1 cellular context compared by ENCODE assay signal in the genomic region with DNA sequence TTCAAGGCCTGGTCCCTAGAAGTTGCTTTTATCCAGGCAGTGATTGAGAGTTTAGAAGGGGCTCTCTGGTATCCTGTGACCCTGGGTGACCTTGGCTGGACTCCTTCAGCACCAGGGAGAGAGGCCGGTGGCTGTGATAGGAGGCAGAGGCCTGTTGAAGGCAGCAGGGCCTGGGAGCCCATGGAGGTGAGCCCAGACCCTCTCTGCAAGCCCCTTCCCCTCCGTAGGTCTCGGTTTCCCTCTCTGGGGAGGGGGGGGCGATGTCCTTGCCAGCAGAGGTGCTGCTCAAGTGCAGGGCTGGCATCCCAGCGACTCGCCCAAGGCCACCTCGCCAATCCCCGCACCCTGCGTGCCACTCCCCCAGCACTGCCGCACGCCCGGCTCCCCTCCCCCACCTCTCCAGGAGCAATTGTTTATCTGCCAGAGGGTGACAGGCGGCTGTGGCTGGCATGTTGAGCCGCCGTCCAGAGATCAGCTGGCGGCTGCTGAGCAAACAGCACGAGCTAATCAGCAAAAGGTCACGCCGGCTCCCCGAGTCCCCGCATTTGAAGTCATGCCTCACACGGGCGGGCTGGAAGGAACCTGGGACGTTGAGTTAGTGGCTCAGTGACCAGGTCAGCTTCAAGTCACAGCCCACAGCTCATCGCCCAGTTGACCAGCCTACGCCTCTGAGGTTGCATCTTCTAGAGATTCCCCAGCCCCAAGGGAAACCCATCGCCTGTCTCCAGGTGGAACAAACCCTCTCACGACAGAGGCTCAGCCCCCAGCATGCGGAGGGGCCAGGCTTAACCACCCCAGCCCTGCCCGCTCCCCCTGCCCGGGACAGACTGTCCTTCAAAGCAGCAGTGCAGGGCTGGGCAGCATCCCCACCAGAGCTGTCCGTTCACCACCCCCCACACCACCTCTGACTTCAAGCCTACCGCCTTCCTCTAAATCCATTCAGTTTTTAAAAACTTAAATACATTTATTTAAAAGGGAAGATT.
TF ChIP-seq lines count a peak whose summit lies in the region.

No MANE protein-coding gene starts in this region.

TF ChIP-seq in HepG2, 621 proteins besides CTCF, POLR2A, EP300 and RAD21 (continued from another document and continues in another):
- TF ChIP-seq ZBTB42 (CRISPR knock-in tag; IDR thresholded peaks at IDR 0.05) (peak; percentile 90), ZMAT3 (CRISPR knock-in tag; conservative IDR thresholded peaks at IDR 0.05) (peak; percentile 91), SRY (CRISPR knock-in tag; IDR thresholded peaks at IDR 0.05) (peak; percentile 73), NONO (IDR thresholded peaks at IDR 0.05) (no peak), NONO (CRISPR knock-in tag; conservative IDR thresholded peaks at IDR 0.05) (peak; percentile 99), HNRNPLL (IDR thresholded peaks at IDR 0.05; ENCODE audit: low read depth, low read length, poor library complexity, severe bottlenecking) (peak; percentile 56), ZNF550 (CRISPR knock-in tag; IDR thresholded peaks at IDR 0.05; ENCODE audit: borderline replicate concordance) (no peak), HMGA1 (CRISPR knock-in tag; conservative IDR thresholded peaks at IDR 0.05) (no peak), ZNF263 (CRISPR knock-in tag; IDR thresholded peaks at IDR 0.05) (peak; percentile 72), SP4 (CRISPR knock-in tag; IDR thresholded peaks at IDR 0.05) (peak; percentile 71), ZNF562 (CRISPR knock-in tag; IDR thresholded peaks at IDR 0.05; ENCODE audit: borderline replicate concordance) (no peak), HOXA5 (CRISPR knock-in tag; IDR thresholded peaks at IDR 0.05) (peak; percentile 97), ZBTB20 (CRISPR knock-in tag; IDR thresholded peaks at IDR 0.05; ENCODE audit: borderline replicate concordance, low read depth) (peak; percentile 95; the same call in 1 of the 2 replicates), JUNB (CRISPR knock-in tag; IDR thresholded peaks at IDR 0.05; ENCODE audit: borderline replicate concordance) (peak; percentile 81), THYN1 (CRISPR knock-in tag; IDR thresholded peaks at IDR 0.05; ENCODE audit: borderline replicate concordance, low read depth) (peak; percentile 90), ZKSCAN8 (CRISPR knock-in tag; IDR thresholded peaks at IDR 0.05; ENCODE audit: borderline replicate concordance) (peak; percentile 91; the same call in 1 of the 2 replicates), ZFP36 (IDR thresholded peaks at IDR 0.05; ENCODE audit: borderline replicate concordance, low read depth, low read length, partially characterized antibody) (no peak), HNRNPUL1 (IDR thresholded peaks at IDR 0.05; ENCODE audit: low read depth, low read length) (no peak), RFXANK (CRISPR knock-in tag; IDR thresholded peaks at IDR 0.05) (no peak), ZNF720 (CRISPR knock-in tag; IDR thresholded peaks at IDR 0.05) (no peak), HOXD1 (CRISPR knock-in tag; IDR thresholded peaks at IDR 0.05) (peak; percentile 96), CENPT (CRISPR knock-in tag; IDR thresholded peaks at IDR 0.05; ENCODE audit: low read depth) (0 out of 2 replicates have a peak, but pooled peaks have one; percentile 35), DNMT1 (CRISPR knock-in tag; IDR thresholded peaks at IDR 0.05) (peak; percentile 91; the same call in 1 of the 2 replicates), ZNF607 (CRISPR knock-in tag; IDR thresholded peaks at IDR 0.05; ENCODE audit: borderline replicate concordance) (peak; percentile 64; the same call in 1 of the 2 replicates), ZNF331 (CRISPR knock-in tag; IDR thresholded peaks at IDR 0.05) (peak; percentile 95), TFDP2 (CRISPR knock-in tag; IDR thresholded peaks at IDR 0.05) (peak; percentile 78), ZNF776 (CRISPR knock-in tag; IDR thresholded peaks at IDR 0.05) (peak; percentile 81; the same call in 1 of the 2 replicates), GATA4 (IDR thresholded peaks at IDR 0.05; ENCODE audit: borderline replicate concordance, low read depth) (peak; percentile 84; the same call in 1 of the 2 replicates), SRF (IDR thresholded peaks at IDR 0.05; ENCODE audit: low read depth, low read length) (no peak), CREM (IDR thresholded peaks at IDR 0.05) (peak; percentile 83), CREM (CRISPR knock-in tag; IDR thresholded peaks at IDR 0.05) (no peak), ZNF740 (CRISPR knock-in tag; IDR thresholded peaks at IDR 0.05) (peak; percentile 79), ZNF224 (CRISPR knock-in tag; IDR thresholded peaks at IDR 0.05) (peak; percentile 93), HIVEP1 (CRISPR knock-in tag; IDR thresholded peaks at IDR 0.05) (peak; percentile 95), FLYWCH1 (CRISPR knock-in tag; IDR thresholded peaks at IDR 0.05) (no peak), NCOA5 (CRISPR knock-in tag; IDR thresholded peaks at IDR 0.05) (peak; percentile 72; the same call in 1 of the 2 replicates), ZNF790 (CRISPR knock-in tag; IDR thresholded peaks at IDR 0.05; ENCODE audit: borderline replicate concordance) (0 out of 2 replicates have a peak, but pooled peaks have one; percentile 55), MAZ (IDR thresholded peaks at IDR 0.05; ENCODE audit: borderline replicate concordance, low read depth, low read length) (no peak; the same call in 1 of the 2 replicates), MAZ (CRISPR knock-in tag; IDR thresholded peaks at IDR 0.05; ENCODE audit: low read depth) (peak; percentile 98), SNAPC2 (CRISPR knock-in tag; IDR thresholded peaks at IDR 0.05) (peak; percentile 98), ZNF17 (CRISPR knock-in tag; IDR thresholded peaks at IDR 0.05) (no peak), ZNF569 (CRISPR knock-in tag; IDR thresholded peaks at IDR 0.05; ENCODE audit: borderline replicate concordance) (peak; percentile 87; the same call in 1 of the 2 replicates), ZNF577 (CRISPR knock-in tag; IDR thresholded peaks at IDR 0.05; ENCODE audit: borderline replicate concordance, low read depth) (no peak), ZSCAN12 (CRISPR knock-in tag; IDR thresholded peaks at IDR 0.05) (peak; percentile 75; the same call in 1 of the 2 replicates), KLF15 (CRISPR knock-in tag; IDR thresholded peaks at IDR 0.05; ENCODE audit: borderline replicate concordance) (no peak), RBAK (CRISPR knock-in tag; IDR thresholded peaks at IDR 0.05) (no peak; the same call in 1 of the 2 replicates), TGIF2 (CRISPR knock-in tag; IDR thresholded peaks at IDR 0.05) (0 out of 2 replicates have a peak, but pooled peaks have one; percentile 51)
- TF ChIP-seq, protein P1, sequence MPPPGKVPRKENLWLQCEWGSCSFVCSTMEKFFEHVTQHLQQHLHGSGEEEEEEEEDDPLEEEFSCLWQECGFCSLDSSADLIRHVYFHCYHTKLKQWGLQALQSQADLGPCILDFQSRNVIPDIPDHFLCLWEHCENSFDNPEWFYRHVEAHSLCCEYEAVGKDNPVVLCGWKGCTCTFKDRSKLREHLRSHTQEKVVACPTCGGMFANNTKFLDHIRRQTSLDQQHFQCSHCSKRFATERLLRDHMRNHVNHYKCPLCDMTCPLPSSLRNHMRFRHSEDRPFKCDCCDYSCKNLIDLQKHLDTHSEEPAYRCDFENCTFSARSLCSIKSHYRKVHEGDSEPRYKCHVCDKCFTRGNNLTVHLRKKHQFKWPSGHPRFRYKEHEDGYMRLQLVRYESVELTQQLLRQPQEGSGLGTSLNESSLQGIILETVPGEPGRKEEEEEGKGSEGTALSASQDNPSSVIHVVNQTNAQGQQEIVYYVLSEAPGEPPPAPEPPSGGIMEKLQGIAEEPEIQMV (CRISPR knock-in tag; IDR thresholded peaks at IDR 0.05; ENCODE audit: low read depth) = 0 out of 2 replicates have a peak, but pooled peaks have one; percentile 61
- TF ChIP-seq, protein P2, sequence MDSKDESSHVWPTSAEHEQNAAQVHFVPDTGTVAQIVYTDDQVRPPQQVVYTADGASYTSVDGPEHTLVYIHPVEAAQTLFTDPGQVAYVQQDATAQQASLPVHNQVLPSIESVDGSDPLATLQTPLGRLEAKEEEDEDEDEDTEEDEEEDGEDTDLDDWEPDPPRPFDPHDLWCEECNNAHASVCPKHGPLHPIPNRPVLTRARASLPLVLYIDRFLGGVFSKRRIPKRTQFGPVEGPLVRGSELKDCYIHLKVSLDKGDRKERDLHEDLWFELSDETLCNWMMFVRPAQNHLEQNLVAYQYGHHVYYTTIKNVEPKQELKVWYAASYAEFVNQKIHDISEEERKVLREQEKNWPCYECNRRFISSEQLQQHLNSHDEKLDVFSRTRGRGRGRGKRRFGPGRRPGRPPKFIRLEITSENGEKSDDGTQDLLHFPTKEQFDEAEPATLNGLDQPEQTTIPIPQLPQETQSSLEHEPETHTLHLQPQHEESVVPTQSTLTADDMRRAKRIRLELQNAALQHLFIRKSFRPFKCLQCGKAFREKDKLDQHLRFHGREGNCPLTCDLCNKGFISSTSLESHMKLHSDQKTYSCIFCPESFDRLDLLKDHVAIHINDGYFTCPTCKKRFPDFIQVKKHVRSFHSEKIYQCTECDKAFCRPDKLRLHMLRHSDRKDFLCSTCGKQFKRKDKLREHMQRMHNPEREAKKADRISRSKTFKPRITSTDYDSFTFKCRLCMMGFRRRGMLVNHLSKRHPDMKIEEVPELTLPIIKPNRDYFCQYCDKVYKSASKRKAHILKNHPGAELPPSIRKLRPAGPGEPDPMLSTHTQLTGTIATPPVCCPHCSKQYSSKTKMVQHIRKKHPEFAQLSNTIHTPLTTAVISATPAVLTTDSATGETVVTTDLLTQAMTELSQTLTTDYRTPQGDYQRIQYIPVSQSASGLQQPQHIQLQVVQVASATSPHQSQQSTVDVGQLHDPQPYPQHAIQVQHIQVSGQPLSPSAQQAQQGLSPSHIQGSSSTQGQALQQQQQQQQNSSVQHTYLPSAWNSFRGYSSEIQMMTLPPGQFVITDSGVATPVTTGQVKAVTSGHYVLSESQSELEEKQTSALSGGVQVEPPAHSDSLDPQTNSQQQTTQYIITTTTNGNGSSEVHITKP (CRISPR knock-in tag; IDR thresholded peaks at IDR 0.05; ENCODE audit: low read depth) = 0 out of 2 replicates have a peak, but pooled peaks have one; percentile 61
- TF ChIP-seq, protein P3, sequence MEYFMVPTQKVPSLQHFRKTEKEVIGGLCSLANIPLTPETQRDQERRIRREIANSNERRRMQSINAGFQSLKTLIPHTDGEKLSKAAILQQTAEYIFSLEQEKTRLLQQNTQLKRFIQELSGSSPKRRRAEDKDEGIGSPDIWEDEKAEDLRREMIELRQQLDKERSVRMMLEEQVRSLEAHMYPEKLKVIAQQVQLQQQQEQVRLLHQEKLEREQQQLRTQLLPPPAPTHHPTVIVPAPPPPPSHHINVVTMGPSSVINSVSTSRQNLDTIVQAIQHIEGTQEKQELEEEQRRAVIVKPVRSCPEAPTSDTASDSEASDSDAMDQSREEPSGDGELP (IDR thresholded peaks at IDR 0.05; ENCODE audit: borderline replicate concordance, low read depth) = peak; percentile 100
- TF ChIP-seq, protein P4, sequence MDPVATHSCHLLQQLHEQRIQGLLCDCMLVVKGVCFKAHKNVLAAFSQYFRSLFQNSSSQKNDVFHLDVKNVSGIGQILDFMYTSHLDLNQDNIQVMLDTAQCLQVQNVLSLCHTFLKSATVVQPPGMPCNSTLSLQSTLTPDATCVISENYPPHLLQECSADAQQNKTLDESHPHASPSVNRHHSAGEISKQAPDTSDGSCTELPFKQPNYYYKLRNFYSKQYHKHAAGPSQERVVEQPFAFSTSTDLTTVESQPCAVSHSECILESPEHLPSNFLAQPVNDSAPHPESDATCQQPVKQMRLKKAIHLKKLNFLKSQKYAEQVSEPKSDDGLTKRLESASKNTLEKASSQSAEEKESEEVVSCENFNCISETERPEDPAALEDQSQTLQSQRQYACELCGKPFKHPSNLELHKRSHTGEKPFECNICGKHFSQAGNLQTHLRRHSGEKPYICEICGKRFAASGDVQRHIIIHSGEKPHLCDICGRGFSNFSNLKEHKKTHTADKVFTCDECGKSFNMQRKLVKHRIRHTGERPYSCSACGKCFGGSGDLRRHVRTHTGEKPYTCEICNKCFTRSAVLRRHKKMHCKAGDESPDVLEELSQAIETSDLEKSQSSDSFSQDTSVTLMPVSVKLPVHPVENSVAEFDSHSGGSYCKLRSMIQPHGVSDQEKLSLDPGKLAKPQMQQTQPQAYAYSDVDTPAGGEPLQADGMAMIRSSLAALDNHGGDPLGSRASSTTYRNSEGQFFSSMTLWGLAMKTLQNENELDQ (CRISPR knock-in tag; IDR thresholded peaks at IDR 0.05; ENCODE audit: borderline replicate concordance) = 0 out of 2 replicates have a peak, but pooled peaks have one; percentile 20
- TF ChIP-seq, protein P5, sequence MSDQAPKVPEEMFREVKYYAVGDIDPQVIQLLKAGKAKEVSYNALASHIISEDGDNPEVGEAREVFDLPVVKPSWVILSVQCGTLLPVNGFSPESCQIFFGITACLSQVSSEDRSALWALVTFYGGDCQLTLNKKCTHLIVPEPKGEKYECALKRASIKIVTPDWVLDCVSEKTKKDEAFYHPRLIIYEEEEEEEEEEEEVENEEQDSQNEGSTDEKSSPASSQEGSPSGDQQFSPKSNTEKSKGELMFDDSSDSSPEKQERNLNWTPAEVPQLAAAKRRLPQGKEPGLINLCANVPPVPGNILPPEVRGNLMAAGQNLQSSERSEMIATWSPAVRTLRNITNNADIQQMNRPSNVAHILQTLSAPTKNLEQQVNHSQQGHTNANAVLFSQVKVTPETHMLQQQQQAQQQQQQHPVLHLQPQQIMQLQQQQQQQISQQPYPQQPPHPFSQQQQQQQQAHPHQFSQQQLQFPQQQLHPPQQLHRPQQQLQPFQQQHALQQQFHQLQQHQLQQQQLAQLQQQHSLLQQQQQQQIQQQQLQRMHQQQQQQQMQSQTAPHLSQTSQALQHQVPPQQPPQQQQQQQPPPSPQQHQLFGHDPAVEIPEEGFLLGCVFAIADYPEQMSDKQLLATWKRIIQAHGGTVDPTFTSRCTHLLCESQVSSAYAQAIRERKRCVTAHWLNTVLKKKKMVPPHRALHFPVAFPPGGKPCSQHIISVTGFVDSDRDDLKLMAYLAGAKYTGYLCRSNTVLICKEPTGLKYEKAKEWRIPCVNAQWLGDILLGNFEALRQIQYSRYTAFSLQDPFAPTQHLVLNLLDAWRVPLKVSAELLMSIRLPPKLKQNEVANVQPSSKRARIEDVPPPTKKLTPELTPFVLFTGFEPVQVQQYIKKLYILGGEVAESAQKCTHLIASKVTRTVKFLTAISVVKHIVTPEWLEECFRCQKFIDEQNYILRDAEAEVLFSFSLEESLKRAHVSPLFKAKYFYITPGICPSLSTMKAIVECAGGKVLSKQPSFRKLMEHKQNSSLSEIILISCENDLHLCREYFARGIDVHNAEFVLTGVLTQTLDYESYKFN (CRISPR knock-in tag; conservative IDR thresholded peaks at IDR 0.05) = peak; percentile 99
- TF ChIP-seq, protein P6, sequence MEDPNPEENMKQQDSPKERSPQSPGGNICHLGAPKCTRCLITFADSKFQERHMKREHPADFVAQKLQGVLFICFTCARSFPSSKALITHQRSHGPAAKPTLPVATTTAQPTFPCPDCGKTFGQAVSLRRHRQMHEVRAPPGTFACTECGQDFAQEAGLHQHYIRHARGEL (CRISPR knock-in tag; IDR thresholded peaks at IDR 0.05) = no peak
